In the genomic region with DNA sequence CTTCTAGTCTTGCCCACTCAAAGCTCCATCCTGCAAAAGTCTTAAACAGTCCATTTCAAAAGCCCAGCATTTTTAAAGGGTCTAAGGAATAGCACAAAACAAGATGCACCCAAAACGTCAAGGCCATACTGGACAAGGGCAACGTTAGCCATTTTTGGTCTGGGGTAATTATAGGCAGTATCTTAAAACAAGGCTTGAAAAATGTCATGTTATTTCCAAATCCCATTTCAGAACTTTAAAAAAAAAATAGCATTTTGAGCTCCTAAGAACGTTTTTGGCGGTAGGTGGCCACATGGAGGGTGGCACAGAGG, we compare ENCODE assay signal across 8 cellular contexts. TPM values are rescaled to one million over a fixed set of nuclear protein-coding genes. Genes with fewer than 3 reads are reported as not detected.
A peak's percentile ranks its signal among the peaks of the same experiment; 100 is the strongest.
DNase-seq lines count a peak whose midpoint lies in the region; ATAC-seq and TF ChIP-seq lines count a peak whose summit lies in the region.

No MANE protein-coding gene starts in this region.

- no peaks in the 10 kb centered on the region for H3K9me3 ChIP-seq in MG63

- TF ChIP-seq CTCF in endothelial cell (IDR thresholded peaks at IDR 0.05; ENCODE audit: unreplicated experiment) (no peak), progenitor cell of endocrine pancreas (IDR thresholded peaks at IDR 0.05; ENCODE audit: unreplicated experiment) (peak; percentile 20)

- H3K4me1 Mint-ChIP-seq in endothelial cell (ENCODE audit: unreplicated experiment) (peaks cover 40% of the 10 kb centered on the region), progenitor cell of endocrine pancreas (ENCODE audit: low read depth) (peaks cover 25% of the 10 kb centered on the region)

- H3K4me3 Mint-ChIP-seq in endothelial cell (ENCODE audit: unreplicated experiment), result peak overlapping the region; percentile 99
- H3K4me3 Mint-ChIP-seq in progenitor cell of endocrine pancreas (ENCODE audit: low read depth), result peak overlapping the region; percentile 93

- intact Hi-C loops in posterior vena cava (cut with DNase I), result loop anchor here in 1 of 2 donors (5.0 kb wide), 2 partner anchors 48 to 457 kb away; a partner anchor contains a TSS

- H3K27me3 Mint-ChIP-seq in endothelial cell (ENCODE audit: unreplicated experiment) (peaks cover 23% of the 10 kb centered on the region), progenitor cell of endocrine pancreas (peaks cover 6% of the 10 kb centered on the region)

- no peaks in the 10 kb centered on the region for H3K27me3 ChIP-seq in MG63

- H3K4me3 ChIP-seq in MG63, result peak overlapping the region; percentile 82

- H3K36me3 ChIP-seq in MG63, result peaks cover 17% of the 10 kb centered on the region

- H3K27ac Mint-ChIP-seq in endothelial cell (ENCODE audit: unreplicated experiment) (peak overlapping the region; percentile 96), progenitor cell of endocrine pancreas (peak overlapping the region; percentile 95)

- DNase-seq in MG63 (no peak), endothelial cell (ENCODE audit: low spot score) (no peak), progenitor cell of endocrine pancreas (ENCODE audit: low spot score, unreplicated experiment) (no peak), DMS79 (lab: John Stamatoyannopoulos, UW) (no peak), posterior vena cava (ENCODE audit: low spot score) (no peak), DMS53 (lab: John Stamatoyannopoulos, UW) (no peak)

- ATAC-seq in GM19395 (IDR thresholded peaks at IDR 0.05; ENCODE audit: unreplicated experiment) (peak; percentile 4), HG03135 (IDR thresholded peaks at IDR 0.05; ENCODE audit: unreplicated experiment) (no peak)

- peaks cover 32% of the 10 kb centered on the region for H3K36me3 Mint-ChIP-seq in endothelial cell (ENCODE audit: low read depth, unreplicated experiment)
- peaks cover 5% of the 10 kb centered on the region for H3K36me3 Mint-ChIP-seq in progenitor cell of endocrine pancreas (ENCODE audit: insufficient read depth)

- H3K9me3 Mint-ChIP-seq in endothelial cell (ENCODE audit: unreplicated experiment) (no peaks in the 10 kb centered on the region), progenitor cell of endocrine pancreas (ENCODE audit: low read depth) (no peaks in the 10 kb centered on the region)

RNA-seq across cellular contexts. Expression of a gene that starts 0.6 kb away (rescaled TPM):
- 92.4 and 122 TPM in 2 replicates for total RNA-seq in MG63 (2014; rRNA removed; shearing (Covaris generic); ENCODE audit: low replicate concordance)
- 197 TPM for total RNA-seq in endothelial cell (ENCODE audit: unreplicated experiment)
- total RNA-seq in progenitor cell of endocrine pancreas, result 65.7 and 73.4 TPM in 2 replicates
- 100 to 1,000 TPM; 132 to 149 TPM for total RNA-seq in posterior vena cava

RNA-seq across cellular contexts. Expression of a gene that starts 49.1 kb away (rescaled TPM):
- 5.2 and 12.6 TPM in 2 replicates for total RNA-seq in MG63 (2014; rRNA removed; shearing (Covaris generic); ENCODE audit: low replicate concordance)
- total RNA-seq in endothelial cell (ENCODE audit: unreplicated experiment) (74.2 TPM), progenitor cell of endocrine pancreas (12.1 and 13.2 TPM in 2 replicates), posterior vena cava (10 to 100 TPM in 1 of 2 donors, 1 to 10 TPM in 1; 9.7 to 10.0 TPM)
